ENCODE assay signal across 9 cellular contexts in the genomic region with DNA sequence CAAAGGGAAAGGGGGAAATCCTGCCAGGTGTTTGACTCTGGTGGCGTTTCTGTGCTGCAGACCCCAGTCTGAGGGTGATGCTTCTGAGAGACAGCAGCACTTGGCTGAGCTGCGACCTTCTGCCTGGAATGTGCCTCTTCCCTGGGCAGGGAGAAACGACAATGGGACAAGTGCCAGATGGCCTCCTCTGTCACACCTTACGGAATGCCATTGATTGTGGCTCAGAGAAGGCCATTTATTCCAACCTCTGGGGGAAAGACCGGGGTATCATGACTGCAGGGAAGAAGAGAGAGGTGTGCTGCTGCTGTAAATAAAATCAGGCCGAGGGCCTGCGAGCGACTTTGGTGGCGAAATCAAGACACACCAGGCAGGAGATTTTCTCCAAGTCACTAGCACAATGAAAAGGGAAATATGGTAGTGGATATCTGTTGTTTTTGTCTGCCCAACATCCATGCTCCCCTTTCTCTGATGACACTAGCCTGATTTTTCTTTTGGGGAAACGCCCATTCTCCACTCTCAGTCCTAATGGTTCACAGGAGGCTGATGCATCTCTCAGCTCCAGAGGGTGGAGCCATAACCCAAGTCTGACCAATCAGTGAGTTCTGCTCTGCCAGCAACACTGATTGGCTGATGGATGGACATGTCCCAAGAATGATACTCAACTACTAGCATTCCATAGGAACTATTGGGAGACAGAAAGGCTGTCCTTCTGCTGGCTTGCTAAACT.
DNase-seq lines count a peak whose midpoint lies in the region; ATAC-seq and TF ChIP-seq lines count a peak whose summit lies in the region.
"Had no signal": no experiment of that assay in that cellular context is flagged by ENCODE, and none has a peak within 500 bp of the region (broad histone marks: within the 10 kb centered on the region; RNA-seq: fewer than 3 reads in every experiment).

No MANE protein-coding gene starts in this region.

- TF ChIP-seq POLR2A in upper lobe of left lung (IDR thresholded peaks at IDR 0.05), result no peak

- H3K27ac ChIP-seq in upper lobe of left lung, result no peak overlapping the region

- DNase-seq in AG20443 (ENCODE audit: low spot score) (peak; percentile 53), HEK293T (ENCODE audit: extremely low spot score) (peak; percentile 78), kidney tubule cell (ENCODE audit: low spot score) (peak; percentile 37), NCI-H187 (lab: John Stamatoyannopoulos, UW) (no peak), upper lobe of left lung (no peak)
- no peak for DNase-seq in activated naive CD8-positive, alpha-beta T cell treated with anti-CD3 and anti-CD28 coated beads for 36 hours
- DNase-seq: NCI-H187 treated with DMSO at 0.1 percent for 48 hours had no signal

- CTCF ChIA-PET in HEK293T (lab: Yijun Ruan, JAX), result interaction anchor here (0.8 kb wide), 1 partner anchor 15 kb away, joined by 3 read pairs; no protein-coding TSS in a partner anchor

- TF ChIP-seq CTCF in upper lobe of left lung (IDR thresholded peaks at IDR 0.05), result no peak

- no peaks in the 10 kb centered on the region for H3K27me3 Mint-ChIP-seq in activated naive CD8-positive, alpha-beta T cell treated with anti-CD3 and anti-CD28 coated beads for 36 hours

- no peaks in the 10 kb centered on the region for H3K9me3 ChIP-seq in upper lobe of left lung

- peaks cover 18 to 39% (median 23%) of the 10 kb centered on the region in 4 donors for H3K4me1 ChIP-seq in upper lobe of left lung

- peak overlapping the region; percentile 59 for H3K27ac Mint-ChIP-seq in activated naive CD8-positive, alpha-beta T cell treated with anti-CD3 and anti-CD28 coated beads for 36 hours

- peaks cover 83% of the 10 kb centered on the region for H3K4me1 Mint-ChIP-seq in activated naive CD8-positive, alpha-beta T cell treated with anti-CD3 and anti-CD28 coated beads for 36 hours

- no peak for TF ChIP-seq EP300 in upper lobe of left lung (IDR thresholded peaks at IDR 0.05)

- POLR2A ChIA-PET in HEK293T (lab: Yijun Ruan, JAX), result interaction anchor here (0.9 to 1.2 kb wide), 2 partner anchors 18 kb away, joined by 3 read pairs; no protein-coding TSS in a partner anchor

- ATAC-seq in HG03457 (IDR thresholded peaks at IDR 0.05; ENCODE audit: unreplicated experiment) (no peak), upper lobe of left lung (ENCODE audit: low FRiP score in 2 of 2) (no peak), HG03460 (IDR thresholded peaks at IDR 0.05; ENCODE audit: unreplicated experiment) (no peak)

- peaks cover 56% of the 10 kb centered on the region for H3K36me3 Mint-ChIP-seq in activated naive CD8-positive, alpha-beta T cell treated with anti-CD3 and anti-CD28 coated beads for 36 hours

- H3K27me3 ChIP-seq in upper lobe of left lung, result no peaks in the 10 kb centered on the region

- no peak overlapping the region for H3K4me3 Mint-ChIP-seq in activated naive CD8-positive, alpha-beta T cell treated with anti-CD3 and anti-CD28 coated beads for 36 hours

- WGBS in upper lobe of left lung, 2 donors, result 86 to 93% methylated on average over 9 to 10 of the region's 10 CpGs

- H3K4me3 ChIP-seq in upper lobe of left lung, result no peak overlapping the region

- peaks cover 8% of the 10 kb centered on the region for H3K9me3 Mint-ChIP-seq in activated naive CD8-positive, alpha-beta T cell treated with anti-CD3 and anti-CD28 coated beads for 36 hours

- H3K36me3 ChIP-seq in upper lobe of left lung, result no peaks in the 10 kb centered on the region

TF ChIP-seq in HEK293T, 16 proteins besides CTCF, POLR2A, EP300 and RAD21:
- peak; percentile 72 for TF ChIP-seq PKNOX1 (IDR thresholded peaks at IDR 0.05)
- no peak for TF ChIP-seq NFRKB (IDR thresholded peaks at IDR 0.05)

Comparison
In these comparisons a context has a peak if more than half of its experiments do, and no peak if none do; other contexts are left out.
1. DNase-seq: peak in AG20443 (single experiment), HEK293T (single experiment) and kidney tubule cell (single experiment); none in activated naive CD8-positive, alpha-beta T cell treated with anti-CD3 and anti-CD28 coated beads for 36 hours (single experiment), NCI-H187 (0 of 2) and upper lobe of left lung (0 of 2).